Comparison of ENCODE assay signal across 16 cellular contexts in genomic region chr1:235703516-235703915, GRCh38. TPM values are rescaled to one million over a fixed set of nuclear protein-coding genes. Genes with fewer than 3 reads are reported as not detected.
DNase-seq lines count a peak whose midpoint lies in the region; ATAC-seq and TF ChIP-seq lines count a peak whose summit lies in the region.
"Had no signal": no experiment of that assay in that cellular context is flagged by ENCODE, and none has a peak within 500 bp of the region (broad histone marks: within the 10 kb centered on the region; RNA-seq: fewer than 3 reads in every experiment).

No MANE protein-coding gene starts in this region.

- no peaks in the 10 kb centered on the region for H3K27me3 Mint-ChIP-seq in HFFc6 (ENCODE audit: insufficient read depth)

- TF ChIP-seq CTCF in HFFc6 (IDR thresholded peaks at IDR 0.05) = no peak
- no peak for TF ChIP-seq CTCF in astrocyte of the cerebellum (IDR thresholded peaks at IDR 0.05; ENCODE audit: low read depth, low read length, missing control alignments)
- no peak for TF ChIP-seq CTCF in fibroblast of villous mesenchyme (IDR thresholded peaks at IDR 0.05; ENCODE audit: insufficient read depth, low read depth, low read length)
- no peak for TF ChIP-seq CTCF in thyroid gland (IDR thresholded peaks at IDR 0.05)

- H3K9me3 ChIP-seq in thyroid gland = no peaks in the 10 kb centered on the region
- H3K9me3 ChIP-seq: MG63, ovary, suprapubic skin had no signal

- H3K4me3 Mint-ChIP-seq in HFFc6 = no peak overlapping the region
- H3K4me3 Mint-ChIP-seq: activated naive CD4-positive, alpha-beta T cell treated with anti-CD3 and anti-CD28 coated beads for 36 hours had no signal

- WGBS in thyroid gland, 2 donors = 93 to 96% methylated on average over 2 of the region's 2 CpGs

- DNase-seq in ACHN (peak; percentile 48), HFFc6 (peak; percentile 10), astrocyte of the cerebellum (ENCODE audit: low read depth) (peak; percentile 40), fibroblast of villous mesenchyme (ENCODE audit: low read depth) (peak; percentile 21), thyroid gland (no peak), NCI-H1092 (lab: John Stamatoyannopoulos, UW) (no peak), HEK293T (ENCODE audit: extremely low spot score) (no peak)
- DNase-seq: activated naive CD4-positive, alpha-beta T cell treated with anti-CD3 and anti-CD28 coated beads for 36 hours; AML-193; MG63; midbrain; NK-92 treated with Interleukin-12 subunit alpha and Interleukin-12 subunit beta, amount 100 ng/mL, for 24 hours; ovary; stimulated activated CD4-positive, alpha-beta T cell treated with anti-CD3 and anti-CD28 coated beads, Interleukin-12 subunit alpha, Interleukin-12 subunit beta, amount 100 ng/mL, for 4 hours had no signal

- intact Hi-C loops in thyroid gland (cut with DNase I) = no loop called here

- in situ Hi-C loops in ACHN (cut with HindIII; ENCODE audit: low pct_ligation_motif_present, low pct_unique_long_range_greater_than_20kb, low sequenced_read_pairs) (no loop called here), astrocyte of the cerebellum (cut with HindIII; ENCODE audit: low sequenced_read_pairs) (no loop called here)

- H3K4me1 ChIP-seq in thyroid gland = no peaks in the 10 kb centered on the region
- H3K4me1 ChIP-seq: suprapubic skin had no signal

- POLR2A ChIA-PET in HEK293T (lab: Yijun Ruan, JAX) = no interaction called here

- no peak for TF ChIP-seq POLR2A in thyroid gland (IDR thresholded peaks at IDR 0.05)

- peak overlapping the region; percentile 16 for H3K27ac Mint-ChIP-seq in HFFc6
- H3K27ac Mint-ChIP-seq: activated naive CD4-positive, alpha-beta T cell treated with anti-CD3 and anti-CD28 coated beads for 36 hours had no signal

- no peaks in the 10 kb centered on the region for H3K9me3 Mint-ChIP-seq in HFFc6
- H3K9me3 Mint-ChIP-seq: activated naive CD4-positive, alpha-beta T cell treated with anti-CD3 and anti-CD28 coated beads for 36 hours had no signal

- H3K4me3 ChIP-seq in astrocyte of the cerebellum (ENCODE audit: low read depth, low read length) = no peak overlapping the region
- no peak overlapping the region for H3K4me3 ChIP-seq in fibroblast of villous mesenchyme (ENCODE audit: low read depth, low read length)
- H3K4me3 ChIP-seq in thyroid gland (replicated peaks in 1 of 3) = no peak overlapping the region
- H3K4me3 ChIP-seq: MG63, ovary, suprapubic skin had no signal

- H3K4me1 Mint-ChIP-seq in HFFc6 (ENCODE audit: low read depth) = peaks cover 20% of the 10 kb centered on the region

- peaks cover 7 to 15% of the 10 kb centered on the region in 2 donors for H3K36me3 ChIP-seq in thyroid gland
- H3K36me3 ChIP-seq: ovary had no signal

- CTCF ChIA-PET in HEK293T (lab: Yijun Ruan, JAX) = no interaction called here

- ATAC-seq in GM18498 (IDR thresholded peaks at IDR 0.05; ENCODE audit: unreplicated experiment) = no peak

- no peak overlapping the region for H3K27ac ChIP-seq in thyroid gland
- H3K27ac ChIP-seq: ovary, suprapubic skin had no signal

- H3K36me3 Mint-ChIP-seq in HFFc6 (ENCODE audit: low read depth) = peaks cover 45% of the 10 kb centered on the region

- no peaks in the 10 kb centered on the region for H3K27me3 ChIP-seq in thyroid gland
- H3K27me3 ChIP-seq: MG63, ovary, suprapubic skin had no signal

TF ChIP-seq in HEK293T, 16 proteins besides CTCF, POLR2A, EP300 and RAD21:
- TF ChIP-seq CTBP1 (IDR thresholded peaks at IDR 0.05; ENCODE audit: borderline replicate concordance) (no peak), FOXK2 (IDR thresholded peaks at IDR 0.05) (no peak)

RNA-seq across cellular contexts. Expression of gene GNG4, which starts 53.9 kb away (rescaled TPM):
- 1 to 10 TPM; 1.5 to 3.6 (median 2.9) TPM for total RNA-seq in HFFc6 (2021; fragmentation: NEBNext Ultra II Directional; extraction: Animal tissue kit (Norgen Biotek cat#: 25700))
- total RNA-seq in fibroblast of villous mesenchyme = 5.2 and 7.3 TPM in 2 replicates
- 1 to 10 TPM in 1 of 4 donors, under 1 TPM in 2, not detected in 1; under 0.01 to 3.0 (median 0.13) TPM for total RNA-seq in thyroid gland

Comparison
In these comparisons a context has a peak if more than half of its experiments do, and no peak if none do; other contexts are left out.
1. DNase-seq: peak in ACHN (single experiment), HFFc6 (single experiment), astrocyte of the cerebellum (single experiment) and fibroblast of villous mesenchyme (single experiment); none in thyroid gland (0 of 2), NCI-H1092 (single experiment) and HEK293T (single experiment).